28 cellular contexts compared by ENCODE assay signal in genomic region chr6:69294407-69294806, GRCh38.
DNase-seq lines count a peak whose midpoint lies in the region; ATAC-seq and TF ChIP-seq lines count a peak whose summit lies in the region.
"Had no signal": no experiment of that assay in that cellular context is flagged by ENCODE, and none has a peak within 500 bp of the region (broad histone marks: within the 10 kb centered on the region; RNA-seq: fewer than 3 reads in every experiment).

No MANE protein-coding gene starts in this region.

- H2AFZ ChIP-seq in SK-N-SH (ENCODE audit: low read depth): no peak overlapping the region
- H2AFZ ChIP-seq: PC-9 had no signal

- no peaks in the 10 kb centered on the region for H3K9me2 ChIP-seq in SK-N-SH

- no peak for DNase-seq in left ventricle myocardium superior
- no peak for DNase-seq in right cardiac atrium
- peak; percentile 3 for DNase-seq in SK-N-SH
- peak; percentile 31 for DNase-seq in cerebellum (ENCODE audit: low spot score)
- peak; percentile 80 for DNase-seq in superior temporal gyrus (ENCODE audit: extremely low spot score)
- DNase-seq in CD14-positive monocyte (ENCODE audit: low spot score): no peak
- no peak for DNase-seq in activated naive CD4-positive, alpha-beta T cell treated with anti-CD3 and anti-CD28 coated beads, Interleukin-2, amount 50 U/mL, for 16 hours
- no peak for DNase-seq in activated T-cell treated with anti-CD3 and anti-CD28 coated beads, Interleukin-2, amount 50 U/mL, for 72 hours
- DNase-seq: CD4-positive, alpha-beta T cell; COR-L47; DMS79; GOT3; MM.1S; NCI-H1105; NCI-H146; NCI-H2081; NCI-H2171; NCI-H345; NCI-H524 treated with DMSO at 0.1 percent for 48 hours; PC-9; RPMI8226; SHP77 treated with DMSO at 0.1 percent for 48 hours had no signal

- TF ChIP-seq RAD21 in SK-N-SH (IDR thresholded peaks at IDR 0.05; ENCODE audit: low read length): no peak

- POLR2A ChIA-PET in SK-N-SH (lab: Yijun Ruan, JAX): no interaction called here

- H3K27ac ChIP-seq in right cardiac atrium (ENCODE audit: low read length): no peak overlapping the region
- no peak overlapping the region for H3K27ac ChIP-seq in SK-N-SH (ENCODE audit: low read depth in 2 of 2, low read length in 1 of 2)
- H3K27ac ChIP-seq: A549, HL-60, PC-9 had no signal

- peak in 1 of 2 experiments; percentile 44; a peak in 1 of 4 replicates for TF ChIP-seq EP300 in SK-N-SH (IDR thresholded peaks at IDR 0.05; ENCODE audit: borderline replicate concordance in 1 of 2, low read depth in 1 of 2, low read length in 1 of 2)

- H3K9ac ChIP-seq in SK-N-SH: no peak overlapping the region

- no peak overlapping the region for H3K4me2 ChIP-seq in SK-N-SH
- H3K4me2 ChIP-seq: A549, PC-9 had no signal

- H3K9me3 Mint-ChIP-seq in CD14-positive monocyte: peaks cover 0 to 5% (median 1%) of the 10 kb centered on the region in 7 donors
- peaks cover 0 to under 1% of the 10 kb centered on the region in 2 donors for H3K9me3 Mint-ChIP-seq in activated T-cell treated with anti-CD3 and anti-CD28 coated beads, Interleukin-2, amount 50 U/mL, for 72 hours
- H3K9me3 Mint-ChIP-seq: CD4-positive, alpha-beta T cell had no signal

- no peak overlapping the region for H3K27ac Mint-ChIP-seq in CD14-positive monocyte
- no peak overlapping the region for H3K27ac Mint-ChIP-seq in activated T-cell treated with anti-CD3 and anti-CD28 coated beads, Interleukin-2, amount 50 U/mL, for 72 hours
- H3K27ac Mint-ChIP-seq: CD4-positive, alpha-beta T cell had no signal

- TF ChIP-seq CTCF in SK-N-SH (IDR thresholded peaks at IDR 0.05) (no peak), CD14-positive monocyte (IDR thresholded peaks at IDR 0.05) (no peak)

- no peaks in the 10 kb centered on the region for H3K4me1 Mint-ChIP-seq in CD14-positive monocyte
- H3K4me1 Mint-ChIP-seq in activated T-cell treated with anti-CD3 and anti-CD28 coated beads, Interleukin-2, amount 50 U/mL, for 72 hours (ENCODE audit: low read depth): no peaks in the 10 kb centered on the region

- no peaks in the 10 kb centered on the region for H3K9me3 ChIP-seq in right cardiac atrium (ENCODE audit: control insufficient read depth, low read length)
- no peaks in the 10 kb centered on the region for H3K9me3 ChIP-seq in SK-N-SH
- H3K9me3 ChIP-seq: A549 had no signal

- no peaks in the 10 kb centered on the region for H3K36me3 ChIP-seq in SK-N-SH (replicated peaks in 1 of 2; ENCODE audit: control insufficient read depth in 1 of 2, insufficient read depth in 2 of 2, low read length in 1 of 2)

- no peaks in the 10 kb centered on the region for H3K36me3 Mint-ChIP-seq in CD14-positive monocyte
- no peaks in the 10 kb centered on the region for H3K36me3 Mint-ChIP-seq in activated T-cell treated with anti-CD3 and anti-CD28 coated beads, Interleukin-2, amount 50 U/mL, for 72 hours (ENCODE audit: insufficient read depth in 2 of 2)

- CTCF ChIA-PET in SK-N-SH (lab: Yijun Ruan, JAX): interaction anchor here (1.5 kb wide), 1 partner anchor 319 kb away, joined by 5 read pairs; no protein-coding TSS in a partner anchor

- no peaks in the 10 kb centered on the region for H3K79me2 ChIP-seq in SK-N-SH (ENCODE audit: insufficient read depth)

- WGBS in right cardiac atrium: 54% methylated on average over 5 of the region's 5 CpGs
- WGBS in SK-N-SH (ENCODE audit: low lambda C conversion rate): 22% methylated on average over 5 of the region's 5 CpGs

- H3K4me1 ChIP-seq in right cardiac atrium (ENCODE audit: control insufficient read depth, insufficient read depth, low read length) (peaks cover 2% of the 10 kb centered on the region), SK-N-SH (ENCODE audit: control insufficient read depth in 1 of 2, insufficient read depth in 2 of 2, low read depth in 1 of 2, low read length in 1 of 2) (peaks cover 0 to 12% of the 10 kb centered on the region in 2 experiments; a peak in 2 of 4 replicates)
- H3K4me1 ChIP-seq: A549 had no signal

- H3K4me3 ChIP-seq in right cardiac atrium (ENCODE audit: low read length) (no peak overlapping the region), SK-N-SH (ENCODE audit: low read depth in 2 of 2, low read length in 1 of 2) (no peak overlapping the region)
- H3K4me3 ChIP-seq: A549, GM12878, K562, PC-9 had no signal

- H3K27me3 ChIP-seq in right cardiac atrium (ENCODE audit: control insufficient read depth, insufficient read depth) (no peaks in the 10 kb centered on the region), SK-N-SH (ENCODE audit: insufficient read depth) (no peaks in the 10 kb centered on the region)

- H3F3A ChIP-seq in SK-N-SH (replicated peaks; ENCODE audit: insufficient read depth): no peaks in the 10 kb centered on the region

- H3K27me3 Mint-ChIP-seq in CD14-positive monocyte (ENCODE audit: low read depth in 3 of 3): peaks cover 0 to under 1% (median 0%) of the 10 kb centered on the region in 3 donors
- no peaks in the 10 kb centered on the region for H3K27me3 Mint-ChIP-seq in activated T-cell treated with anti-CD3 and anti-CD28 coated beads, Interleukin-2, amount 50 U/mL, for 72 hours (ENCODE audit: low read depth)
- H3K27me3 Mint-ChIP-seq: CD4-positive, alpha-beta T cell had no signal

- H3K4me3 Mint-ChIP-seq in CD14-positive monocyte: no peak overlapping the region
- H3K4me3 Mint-ChIP-seq in activated T-cell treated with anti-CD3 and anti-CD28 coated beads, Interleukin-2, amount 50 U/mL, for 72 hours: no peak overlapping the region
- H3K4me3 Mint-ChIP-seq: CD4-positive, alpha-beta T cell had no signal

- H4K20me1 ChIP-seq in SK-N-SH (ENCODE audit: insufficient read depth): no peaks in the 10 kb centered on the region

- ATAC-seq in left ventricle myocardium superior: peak; percentile 61
- no peak for ATAC-seq in right cardiac atrium
- ATAC-seq in activated T-cell treated with anti-CD3 and anti-CD28 coated beads, Interleukin-2, amount 50 U/mL, for 72 hours (replicated peaks in 1 of 2): no peak
- ATAC-seq: A549, GM12878, HCT116, HepG2, K562 had no signal

- intact Hi-C loops in left ventricle myocardium superior (cut with micrococcal nuclease): no loop called here
- intact Hi-C loops in right cardiac atrium (cut with DNase I): no loop called here
- intact Hi-C loops in CD14-positive monocyte (cut with micrococcal nuclease): no loop called here

TF ChIP-seq in SK-N-SH, 30 proteins besides CTCF, POLR2A, EP300 and RAD21:
- no peak for TF ChIP-seq MEF2A (IDR thresholded peaks at IDR 0.05; ENCODE audit: borderline replicate concordance, low read depth)
- no peak for TF ChIP-seq JUND (IDR thresholded peaks at IDR 0.05)
- TF ChIP-seq GATA2 (CRISPR knock-in tag; IDR thresholded peaks at IDR 0.05): peak; percentile 76
- no peak for TF ChIP-seq USF2 (IDR thresholded peaks at IDR 0.05; ENCODE audit: borderline replicate concordance, low read depth, low read length)
- no peak for TF ChIP-seq EZH2phosphoT487 (IDR thresholded peaks at IDR 0.05; ENCODE audit: borderline replicate concordance, low read depth)
- TF ChIP-seq POLR2AphosphoS5 (IDR thresholded peaks at IDR 0.05; ENCODE audit: low read depth, low read length): no peak
- peak; percentile 61; the same call in 1 of the 2 replicates for TF ChIP-seq MXI1 (IDR thresholded peaks at IDR 0.05; ENCODE audit: low read depth, low read length)

Comparison
In these comparisons a context has a peak if more than half of its experiments do, and no peak if none do; other contexts are left out.
1. DNase-seq: peak in SK-N-SH (single experiment), cerebellum (single experiment) and superior temporal gyrus (single experiment); none in left ventricle myocardium superior (single experiment), right cardiac atrium (0 of 3), CD14-positive monocyte (single experiment), activated naive CD4-positive, alpha-beta T cell treated with anti-CD3 and anti-CD28 coated beads, Interleukin-2, amount 50 U/mL, for 16 hours (single experiment) and activated T-cell treated with anti-CD3 and anti-CD28 coated beads, Interleukin-2, amount 50 U/mL, for 72 hours (0 of 2).